In genomic region chr19:35000647-35001501, GRCh38 we compare ENCODE assay signal across 8 cellular contexts. TPM values are rescaled to one million over a fixed set of nuclear protein-coding genes. Genes with fewer than 3 reads are reported as not detected.
DNase-seq lines count a peak whose midpoint lies in the region; ATAC-seq and TF ChIP-seq lines count a peak whose summit lies in the region.

No MANE protein-coding gene starts in this region.

- peak overlapping the region; percentile 64 for H3K9ac ChIP-seq in MM.1S (ENCODE audit: low read length)
- H3K9ac ChIP-seq in liver (ENCODE audit: low read depth in 1 of 2, low read length in 2 of 2): peak overlapping the region; percentile 35 to 42

- no peaks in the 10 kb centered on the region for H3K27me3 ChIP-seq in MM.1S (replicated peaks; ENCODE audit: insufficient read depth, low read length)
- no peaks in the 10 kb centered on the region for H3K27me3 ChIP-seq in liver (ENCODE audit: control insufficient read depth in 4 of 4, insufficient read depth in 4 of 4, low read length in 3 of 4)

- H3K4me1 ChIP-seq in MM.1S (ENCODE audit: low read length): no peaks in the 10 kb centered on the region
- peaks cover 0 to 31% (median 9%) of the 10 kb centered on the region in 4 donors for H3K4me1 ChIP-seq in liver (ENCODE audit: control insufficient read depth in 4 of 4, insufficient read depth in 4 of 4, low read length in 3 of 4)

- peak overlapping the region; percentile 67 for H3K4me3 ChIP-seq in MM.1S (ENCODE audit: low read length)
- H3K4me3 ChIP-seq in liver (ENCODE audit: low read depth in 1 of 3, low read length in 3 of 3): peak overlapping the region; percentile 15 to 76 (median 33)

- TF ChIP-seq RAD21 in liver (IDR thresholded peaks at IDR 0.05): no peak

- H3K27ac ChIP-seq in MM.1S (ENCODE audit: low read length): no peak overlapping the region
- H3K27ac ChIP-seq in liver (ENCODE audit: low read depth in 1 of 2, low read length in 2 of 2): peak overlapping the region; percentile 95 to 96

- peak; percentile 31 for ATAC-seq in activated B cell treated with CpG ODN at 0.5 μM for 24 hours (ENCODE audit: low read depth)

- POLR2A ChIA-PET in activated B cell treated with CpG ODN at 0.5 μM for 24 hours (lab: Charles Lee): interaction anchor here (0.7 to 3.0 kb wide), 5 partner anchors 11 to 323 kb away, joined by 3 to 25 read pairs (median 4); partner anchors contain the start of gene ZNF302

- no peaks in the 10 kb centered on the region for H3K9me3 ChIP-seq in MM.1S (replicated peaks; ENCODE audit: insufficient read depth, low read length)
- no peaks in the 10 kb centered on the region for H3K9me3 ChIP-seq in liver (ENCODE audit: control insufficient read depth in 4 of 4, low read length in 3 of 4)

- H3K4me3 Mint-ChIP-seq in activated B cell treated with CpG ODN at 0.5 μM for 24 hours (peak overlapping the region; percentile 87), chondrocyte (ENCODE audit: unreplicated experiment) (peak overlapping the region; percentile 81)

- peaks cover 6% of the 10 kb centered on the region; the same call in 1 of the 2 replicates for H3K79me2 ChIP-seq in MM.1S (ENCODE audit: low read length)

- no peaks in the 10 kb centered on the region for H3K9me3 Mint-ChIP-seq in activated B cell treated with CpG ODN at 0.5 μM for 24 hours
- no peaks in the 10 kb centered on the region for H3K9me3 Mint-ChIP-seq in chondrocyte (ENCODE audit: low read depth)

- H4K20me1 ChIP-seq in MM.1S (ENCODE audit: insufficient read depth, low read length): no peaks in the 10 kb centered on the region

- TF ChIP-seq CTCF in MM.1S (IDR thresholded peaks at IDR 0.05; ENCODE audit: low read length): no peak
- TF ChIP-seq CTCF in activated B cell treated with CpG ODN at 0.5 μM for 24 hours (IDR thresholded peaks at IDR 0.05): no peak
- no peak for TF ChIP-seq CTCF in chondrocyte (IDR thresholded peaks at IDR 0.05)
- no peak for TF ChIP-seq CTCF in liver (IDR thresholded peaks at IDR 0.05; ENCODE audit: low read depth, low read length, missing input control)

- 0 out of 2 replicates have a peak overlapping the region, but pooled peaks have one; percentile 31 for H2AFZ ChIP-seq in MM.1S (ENCODE audit: low read length)

- 34% methylated on average over 46 of the region's 46 CpGs for WGBS in liver

- H3K27ac Mint-ChIP-seq in activated B cell treated with CpG ODN at 0.5 μM for 24 hours (peak overlapping the region; percentile 84), chondrocyte (ENCODE audit: unreplicated experiment) (peak overlapping the region; percentile 93)

- CTCF ChIA-PET in activated B cell treated with CpG ODN at 0.5 μM for 24 hours (lab: Charles Lee): interaction anchor here (1.7 kb wide), 1 partner anchor 11 kb away, joined by 8 read pairs; no protein-coding TSS in a partner anchor

- no peaks in the 10 kb centered on the region for H3F3A ChIP-seq in MM.1S (ENCODE audit: insufficient read depth, low read length)

- no peaks in the 10 kb centered on the region for H3K9me2 ChIP-seq in MM.1S (replicated peaks; ENCODE audit: insufficient read depth, low read length)

- no peaks in the 10 kb centered on the region for H3K27me3 Mint-ChIP-seq in activated B cell treated with CpG ODN at 0.5 μM for 24 hours
- no peaks in the 10 kb centered on the region for H3K27me3 Mint-ChIP-seq in chondrocyte (ENCODE audit: low read depth)

- H3K36me3 ChIP-seq in MM.1S (replicated peaks; ENCODE audit: insufficient read depth, low read length): no peaks in the 10 kb centered on the region
- H3K36me3 ChIP-seq in liver (ENCODE audit: control insufficient read depth in 4 of 4, insufficient read depth in 3 of 4, low read depth in 1 of 4, low read length in 3 of 4): no peaks in the 10 kb centered on the region

- H3K4me1 Mint-ChIP-seq in activated B cell treated with CpG ODN at 0.5 μM for 24 hours (peaks cover 63% of the 10 kb centered on the region), chondrocyte (ENCODE audit: low read depth) (peaks cover 59% of the 10 kb centered on the region)

- H3K4me2 ChIP-seq in MM.1S (ENCODE audit: low read depth, low read length): peak overlapping the region; percentile 76

- intact Hi-C loops in activated B cell treated with CpG ODN at 0.5 μM for 24 hours (cut with micrococcal nuclease): loop anchor here (1.0 kb wide), 1 partner anchor 28 kb away; no protein-coding TSS in a partner anchor

- DNase-seq in NCI-H2196 (lab: John Stamatoyannopoulos, UW; ENCODE audit: unreplicated experiment): peak; percentile 16
- no peak for DNase-seq in NCI-H2196 treated with DMSO at 0.1 percent for 48 hours (lab: John Stamatoyannopoulos, UW; ENCODE audit: unreplicated experiment)
- peak; percentile 41 for DNase-seq in MM.1S
- peak; percentile 38 for DNase-seq in activated B cell treated with CpG ODN at 0.5 μM for 24 hours
- no peak for DNase-seq in chondrocyte (ENCODE audit: low spot score)
- DNase-seq in stimulated activated CD8-positive, alpha-beta memory T cell treated with anti-CD3 and anti-CD28 coated beads, Interleukin-15, amount 100 ng/mL, for 48 hours (ENCODE audit: low read depth in 2 of 2): peak; percentile 44 to 54
- DNase-seq in SKM-1 treated with dmso at 0.1 percent for 144 hours (lab: John Stamatoyannopoulos, UW; ENCODE audit: unreplicated experiment): no peak

- H3K36me3 Mint-ChIP-seq in activated B cell treated with CpG ODN at 0.5 μM for 24 hours (ENCODE audit: low read depth) (peaks cover 15% of the 10 kb centered on the region), chondrocyte (ENCODE audit: low read depth) (no peaks in the 10 kb centered on the region)

TF ChIP-seq in liver, 16 proteins besides CTCF, POLR2A, EP300 and RAD21:
- TF ChIP-seq EGR1 (IDR thresholded peaks at IDR 0.05; ENCODE audit: low read depth in 2 of 2) (no peak), HNF4A (conservative IDR thresholded peaks at IDR 0.05) (no peak), REST (IDR thresholded peaks at IDR 0.05) (no peak), MAX (IDR thresholded peaks at IDR 0.05) (no peak), JUND (IDR thresholded peaks at IDR 0.05) (no peak), ATF3 (IDR thresholded peaks at IDR 0.05) (no peak)
TF ChIP-seq in liver: peak in this region for 0.

RNA-seq across cellular contexts. Expression of gene GRAMD1A, which starts 0.8 kb away (rescaled TPM):
- total RNA-seq in activated B cell treated with CpG ODN at 0.5 μM for 24 hours (52.9 and 54.4 TPM in 2 replicates), chondrocyte (58.4 to 67.9 TPM (median 65.8 TPM) in 3 replicates), liver (10 to 100 TPM; 12.5 to 14.1 TPM)
- polyA plus RNA-seq in liver: 1 to 10 TPM; 8.6 to 9.9 TPM

RNA-seq across cellular contexts. Expression of gene SCN1B, which starts 29.4 kb away (rescaled TPM):
- total RNA-seq in activated B cell treated with CpG ODN at 0.5 μM for 24 hours (0.34 and 0.47 TPM in 2 replicates), chondrocyte (5.7 to 6.0 TPM (median 5.8 TPM) in 3 replicates), liver (1 to 10 TPM; 2.0 to 4.9 TPM)
- 1 to 10 TPM; 1.6 to 5.8 TPM for polyA plus RNA-seq in liver

RNA-seq across cellular contexts. Expression of gene ZNF792, which starts 36.8 kb away (rescaled TPM):
- total RNA-seq in activated B cell treated with CpG ODN at 0.5 μM for 24 hours (4.8 and 4.9 TPM in 2 replicates), chondrocyte (3.1 to 4.1 TPM (median 3.2 TPM) in 3 replicates), liver (1 to 10 TPM; 4.8 to 4.9 TPM)
- polyA plus RNA-seq in liver: 1 to 10 TPM in 1 of 2 donors, under 1 TPM in 1; 0.65 to 1.4 TPM

RNA-seq across cellular contexts. Expression of gene HPN, which starts 40.6 kb away (rescaled TPM):
- not detected in 2 replicates for total RNA-seq in activated B cell treated with CpG ODN at 0.5 μM for 24 hours
- not detected in 3 replicates for total RNA-seq in chondrocyte
- total RNA-seq in liver: 100 to 1,000 TPM; 130 to 239 TPM
- 100 to 1,000 TPM; 430 to 535 TPM for polyA plus RNA-seq in liver

Comparison
In these comparisons a context has a peak if more than half of its experiments do, and no peak if none do; other contexts are left out.
1. DNase-seq: peak in NCI-H2196 (single experiment), MM.1S (single experiment), activated B cell treated with CpG ODN at 0.5 μM for 24 hours (single experiment) and stimulated activated CD8-positive, alpha-beta memory T cell treated with anti-CD3 and anti-CD28 coated beads, Interleukin-15, amount 100 ng/mL, for 48 hours (2 of 2); none in NCI-H2196 treated with DMSO at 0.1 percent for 48 hours (single experiment), chondrocyte (single experiment) and SKM-1 treated with dmso at 0.1 percent for 144 hours (single experiment).